In genomic region chr5:111200828-111201227, GRCh38 we compare ENCODE assay signal across 30 cellular contexts.
"Had no signal": no experiment of that assay in that cellular context is flagged by ENCODE, and none has a peak within 500 bp of the region (broad histone marks: within the 10 kb centered on the region; RNA-seq: fewer than 3 reads in every experiment).

No MANE protein-coding gene starts in this region.

- H3K27me3 ChIP-seq: esophagus squamous epithelium, left lung, neural progenitor cell, right atrium auricular region, transverse colon, upper lobe of right lung, uterus had no signal

- H3K4me1 ChIP-seq: esophagus squamous epithelium, heart right ventricle, left lung, parathyroid adenoma, prostate gland, right atrium auricular region, suprapubic skin, transverse colon, upper lobe of right lung, uterus had no signal

- ATAC-seq: heart right ventricle; left cardiac atrium; left lung; mucosa of descending colon; naive thymus-derived CD4-positive, alpha-beta T cell; sciatic nerve; stimulated activated naive CD8-positive, alpha-beta T cell treated with anti-CD3 and anti-CD28 coated beads, Interleukin-15, amount 100 ng/mL, for 72 hours; upper lobe of right lung had no signal

- H3K79me2 ChIP-seq: parathyroid adenoma had no signal

- DNase-seq: dermis blood vessel endothelial cell; effector memory CD4-positive, alpha-beta T cell; esophagus squamous epithelium; foreskin melanocyte; glutamatergic neuron; heart right ventricle; hippocampal formation; left cardiac atrium; left lung; mesenchymal stem cell; mucosa of descending colon; naive thymus-derived CD4-positive, alpha-beta T cell; stimulated activated CD4-positive, alpha-beta T cell treated with anti-CD3 and anti-CD28 coated beads, Interleukin-12 subunit alpha, Interleukin-12 subunit beta, amount 100 ng/mL, for 4 hours; stimulated activated CD4-positive, alpha-beta T cell treated with anti-CD3 and anti-CD28 coated beads, Interleukin-1b, Interleukin-23, amount 100 ng/mL, for 48 hours; stimulated activated CD4-positive, alpha-beta T cell treated with anti-CD3 and anti-CD28 coated beads, Interleukin-4, amount 100 ng/mL, for 1 hour; stimulated activated CD8-positive, alpha-beta memory T cell treated with anti-CD3 and anti-CD28 coated beads, Interleukin-4, amount 100 ng/mL, for 48 hours; stimulated activated naive CD4-positive, alpha-beta T cell; stimulated activated naive CD8-positive, alpha-beta T cell treated with anti-CD3 and anti-CD28 coated beads, Interleukin-15, amount 100 ng/mL, for 72 hours; transverse colon; upper lobe of right lung; uterus had no signal

- FAIRE-seq: endothelial cell of umbilical vein, islet of Langerhans had no signal

- H3K9ac ChIP-seq: neural progenitor cell, parathyroid adenoma had no signal

- H3K36me3 ChIP-seq: esophagus squamous epithelium, heart right ventricle, left lung, neural progenitor cell, prostate gland, right atrium auricular region, suprapubic skin, transverse colon, upper lobe of right lung, uterus had no signal

- H3K27ac ChIP-seq: esophagus squamous epithelium, heart right ventricle, left lung, neural progenitor cell, parathyroid adenoma, prostate gland, right atrium auricular region, suprapubic skin, transverse colon, upper lobe of right lung, uterus had no signal

- H3K9me3 ChIP-seq: esophagus squamous epithelium, left lung, mucosa of descending colon, prostate gland, right atrium auricular region, suprapubic skin, transverse colon, upper lobe of right lung, uterus had no signal

- H3K4me3 ChIP-seq: esophagus squamous epithelium, heart right ventricle, left lung, mucosa of descending colon, neural progenitor cell, prostate gland, right atrium auricular region, smooth muscle cell, suprapubic skin, transverse colon, upper lobe of right lung, uterus had no signal

- H2AFZ ChIP-seq: neural progenitor cell, parathyroid adenoma had no signal

- H3K4me2 ChIP-seq: neural progenitor cell, smooth muscle cell had no signal
